1 cellular context compared by ENCODE assay signal in genomic region chr17:16977932-16978331, GRCh38.
TF ChIP-seq lines count a peak whose summit lies in the region.

No MANE protein-coding gene starts in this region.

TF ChIP-seq in IMR-90, 13 proteins besides CTCF, POLR2A, EP300 and RAD21:
- TF ChIP-seq RFX5 (IDR thresholded peaks at IDR 0.05; ENCODE audit: low read depth, low read length) (no peak), NFE2L2 (IDR thresholded peaks at IDR 0.05; ENCODE audit: low read depth, low read length) (no peak), FOS (IDR thresholded peaks at IDR 0.05; ENCODE audit: low read depth, low read length) (no peak), MAZ (IDR thresholded peaks at IDR 0.05; ENCODE audit: borderline replicate concordance, low read depth, low read length) (no peak), CEBPB (IDR thresholded peaks at IDR 0.05; ENCODE audit: low read depth, low read length) (no peak), CHD1 (IDR thresholded peaks at IDR 0.05; ENCODE audit: low read depth, low read length) (no peak), MXI1 (IDR thresholded peaks at IDR 0.05; ENCODE audit: borderline replicate concordance, low read depth, low read length) (no peak), SMC3 (IDR thresholded peaks at IDR 0.05; ENCODE audit: low read depth, low read length) (no peak), BHLHE40 (IDR thresholded peaks at IDR 0.05; ENCODE audit: low read depth, low read length) (no peak), RCOR1 (IDR thresholded peaks at IDR 0.05; ENCODE audit: insufficient replicate concordance, low read length) (no peak), MAFK (IDR thresholded peaks at IDR 0.05; ENCODE audit: low read depth, low read length) (no peak)
- TF ChIP-seq, protein P1, sequence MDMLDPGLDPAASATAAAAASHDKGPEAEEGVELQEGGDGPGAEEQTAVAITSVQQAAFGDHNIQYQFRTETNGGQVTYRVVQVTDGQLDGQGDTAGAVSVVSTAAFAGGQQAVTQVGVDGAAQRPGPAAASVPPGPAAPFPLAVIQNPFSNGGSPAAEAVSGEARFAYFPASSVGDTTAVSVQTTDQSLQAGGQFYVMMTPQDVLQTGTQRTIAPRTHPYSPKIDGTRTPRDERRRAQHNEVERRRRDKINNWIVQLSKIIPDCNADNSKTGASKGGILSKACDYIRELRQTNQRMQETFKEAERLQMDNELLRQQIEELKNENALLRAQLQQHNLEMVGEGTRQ (IDR thresholded peaks at IDR 0.05; ENCODE audit: low read depth, low read length): no peak
- TF ChIP-seq, protein P2, sequence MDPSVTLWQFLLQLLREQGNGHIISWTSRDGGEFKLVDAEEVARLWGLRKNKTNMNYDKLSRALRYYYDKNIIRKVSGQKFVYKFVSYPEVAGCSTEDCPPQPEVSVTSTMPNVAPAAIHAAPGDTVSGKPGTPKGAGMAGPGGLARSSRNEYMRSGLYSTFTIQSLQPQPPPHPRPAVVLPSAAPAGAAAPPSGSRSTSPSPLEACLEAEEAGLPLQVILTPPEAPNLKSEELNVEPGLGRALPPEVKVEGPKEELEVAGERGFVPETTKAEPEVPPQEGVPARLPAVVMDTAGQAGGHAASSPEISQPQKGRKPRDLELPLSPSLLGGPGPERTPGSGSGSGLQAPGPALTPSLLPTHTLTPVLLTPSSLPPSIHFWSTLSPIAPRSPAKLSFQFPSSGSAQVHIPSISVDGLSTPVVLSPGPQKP (IDR thresholded peaks at IDR 0.05; ENCODE audit: borderline replicate concordance, low read depth, low read length): no peak
